ENCODE assay signal across 2 cellular contexts in genomic region chr2:58972737-58973136, GRCh38.
TF ChIP-seq lines count a peak whose summit lies in the region.

No MANE protein-coding gene starts in this region.

TF ChIP-seq in GM23338, 12 proteins besides CTCF, POLR2A, EP300 and RAD21 (continued from another document):
- no peak for TF ChIP-seq REST (IDR thresholded peaks at IDR 0.05; ENCODE audit: unreplicated experiment)
- TF ChIP-seq ZNF114 (CRISPR knock-in tag; IDR thresholded peaks at IDR 0.05): no peak
- TF ChIP-seq STAT1 (IDR thresholded peaks at IDR 0.05; ENCODE audit: unreplicated experiment): no peak
- no peak for TF ChIP-seq JUNB (IDR thresholded peaks at IDR 0.05; ENCODE audit: unreplicated experiment)
- no peak for TF ChIP-seq ETS1 (IDR thresholded peaks at IDR 0.05)
- TF ChIP-seq CREB1 (CRISPR knock-in tag; IDR thresholded peaks at IDR 0.05; ENCODE audit: low read depth): no peak
- no peak for TF ChIP-seq EZH2 (IDR thresholded peaks at IDR 0.05; ENCODE audit: low read depth, unreplicated experiment)
- no peak for TF ChIP-seq ZNF462 (CRISPR knock-in tag; IDR thresholded peaks at IDR 0.05)
- no peak for TF ChIP-seq EZH2phosphoT487 (IDR thresholded peaks at IDR 0.05; ENCODE audit: unreplicated experiment)

TF ChIP-seq in H1, 55 proteins besides CTCF, POLR2A, EP300 and RAD21 (continued from another document):
- no peak for TF ChIP-seq USF2 (IDR thresholded peaks at IDR 0.05; ENCODE audit: low read length)
- TF ChIP-seq ATF2 (IDR thresholded peaks at IDR 0.05; ENCODE audit: low read length): no peak
